16 cellular contexts compared by ENCODE assay signal in the genomic region with DNA sequence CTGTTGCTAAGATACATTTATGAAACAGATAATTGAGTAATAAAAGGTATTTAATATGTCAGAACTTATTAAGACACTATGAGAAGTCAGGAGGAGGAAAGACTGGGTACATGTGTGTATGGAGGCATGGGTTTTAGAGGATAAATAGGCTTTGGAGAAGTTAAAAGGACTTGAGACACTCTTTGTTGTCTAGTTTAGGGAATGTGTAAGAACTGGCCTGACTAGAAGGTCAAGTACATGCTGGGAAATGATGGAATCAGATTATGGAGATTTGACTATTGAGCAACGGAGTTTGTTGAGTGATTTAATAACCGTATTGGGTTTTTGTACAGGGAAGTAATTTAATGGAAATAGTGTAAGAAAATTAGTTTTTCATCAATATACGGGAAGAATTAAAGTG. TPM values are rescaled to one million over a fixed set of nuclear protein-coding genes. Genes with fewer than 3 reads are reported as not detected.
DNase-seq lines count a peak whose midpoint lies in the region; ATAC-seq, FAIRE-seq and TF ChIP-seq lines count a peak whose summit lies in the region.
"Had no signal": no experiment of that assay in that cellular context is flagged by ENCODE, and none has a peak within 500 bp of the region (broad histone marks: within the 10 kb centered on the region; RNA-seq: fewer than 3 reads in every experiment).

No MANE protein-coding gene starts in this region.

- H4K5ac ChIP-seq in mesendoderm (ENCODE audit: low read length) = no peak overlapping the region

- H2AFZ ChIP-seq in HepG2 (ENCODE audit: low read length) (no peak overlapping the region), keratinocyte (ENCODE audit: control insufficient read depth, low read length) (no peak overlapping the region)

- H3K4ac ChIP-seq in mesendoderm (ENCODE audit: low read depth, low read length) = no peak overlapping the region

- DNase-seq in HepG2 (ENCODE audit: low spot score) = no peak
- no peak for DNase-seq in right lobe of liver
- DNase-seq in breast epithelium (ENCODE audit: low spot score in 2 of 2) = no peak
- DNase-seq in keratinocyte (ENCODE audit: low read depth, low spot score) = no peak
- DNase-seq in gastrocnemius medialis = no peak
- no peak for DNase-seq in mesendoderm
- DNase-seq in brain microvascular endothelial cell = no peak
- DNase-seq: DMS79 treated with DMSO at 0.1 percent for 48 hours, NCI-H1417, NCI-H187 treated with DMSO at 0.1 percent for 48 hours, OCI-M1, SHP77 treated with DMSO at 0.1 percent for 48 hours had no signal

- WGBS in HepG2 (ENCODE audit: low lambda C conversion rate) = 81% methylated on average over 3 of the region's 3 CpGs
- WGBS in right lobe of liver (ENCODE audit: insufficient coverage, low coverage, low lambda C conversion rate, missing lambda C conversion rate) = 66% methylated on average over 3 of the region's 3 CpGs
- WGBS in mesendoderm (ENCODE audit: extremely low coverage, insufficient coverage, low lambda C conversion rate) = 84% methylated on average over 3 of the region's 3 CpGs

- H3K4me2 ChIP-seq in HepG2 (ENCODE audit: low read depth, low read length) (no peak overlapping the region), keratinocyte (ENCODE audit: control insufficient read depth, extremely low read depth, insufficient read depth, low read depth, low read length) (no peak overlapping the region), mesendoderm (ENCODE audit: low read length) (no peak overlapping the region)

- CTCF ChIA-PET in HepG2 (lab: Yijun Ruan, JAX; ENCODE audit: low intra/inter-chr PET ratio, low total read pairs) = no interaction called here

- no peak overlapping the region for H3K9ac ChIP-seq in HepG2 (ENCODE audit: insufficient read depth, low read depth, low read length)
- no peak overlapping the region for H3K9ac ChIP-seq in keratinocyte (ENCODE audit: control insufficient read depth, extremely low read depth, insufficient read depth, low read length)
- H3K9ac ChIP-seq in mesendoderm (ENCODE audit: low read length) = no peak overlapping the region

- TF ChIP-seq CTCF in HepG2 (CRISPR knock-in tag; IDR thresholded peaks at IDR 0.05) (no peak), right lobe of liver (IDR thresholded peaks at IDR 0.05) (no peak), breast epithelium (IDR thresholded peaks at IDR 0.05) (no peak), keratinocyte (optimal IDR thresholded peaks at IDR 0.05 in 1 of 3, IDR thresholded peaks at IDR 0.05 in 1 of 3, conservative IDR thresholded peaks at IDR 0.05 in 1 of 3; ENCODE audit: extremely low read depth in 1 of 3, insufficient read depth in 2 of 3, low read length in 3 of 3) (no peak), gastrocnemius medialis (IDR thresholded peaks at IDR 0.05 in 4 of 5, conservative IDR thresholded peaks at IDR 0.05 in 1 of 5) (no peak), brain microvascular endothelial cell (IDR thresholded peaks at IDR 0.05; ENCODE audit: low read depth, low read length, missing control alignments) (no peak)

- H4K20me1 ChIP-seq in HepG2 (ENCODE audit: insufficient read depth, low read length) = no peaks in the 10 kb centered on the region; the same call in 1 of the 2 replicates
- H4K20me1 ChIP-seq in keratinocyte (ENCODE audit: control insufficient read depth, extremely low read depth, insufficient read depth, low read length) = no peaks in the 10 kb centered on the region

- TF ChIP-seq EP300 in HepG2 (IDR thresholded peaks at IDR 0.05; ENCODE audit: low read depth in 2 of 2, low read length in 2 of 2) (no peak), HepG2 (CRISPR knock-in tag; IDR thresholded peaks at IDR 0.05; ENCODE audit: borderline replicate concordance) (no peak)

- H3K56ac ChIP-seq in mesendoderm (ENCODE audit: low read length) = no peak overlapping the region

- H3K4me3 ChIP-seq in HepG2 (replicated peaks in 1 of 3; ENCODE audit: insufficient read depth in 1 of 3, low read depth in 2 of 3, low read length in 3 of 3) (no peak overlapping the region), right lobe of liver (no peak overlapping the region), breast epithelium (no peak overlapping the region), keratinocyte (ENCODE audit: control insufficient read depth in 2 of 3, extremely low read depth in 1 of 3, insufficient read depth in 2 of 3, low read depth in 1 of 3, low read length in 3 of 3) (no peak overlapping the region), gastrocnemius medialis (no peak overlapping the region), mesendoderm (ENCODE audit: low read length) (no peak overlapping the region), brain microvascular endothelial cell (ENCODE audit: low read depth, low read length) (no peak overlapping the region)

- H3K36me3 ChIP-seq in HepG2 (replicated peaks in 1 of 2; ENCODE audit: control insufficient read depth in 1 of 2, insufficient read depth in 2 of 2, low read length in 2 of 2) (peaks cover 16 to 90% of the 10 kb centered on the region in 2 experiments), right lobe of liver (peaks cover 0 to 78% (median 37%) of the 10 kb centered on the region in 4 donors), breast epithelium (peaks cover 27% of the 10 kb centered on the region), keratinocyte (ENCODE audit: control insufficient read depth in 2 of 2, extremely low read depth in 1 of 2, insufficient read depth in 2 of 2, low read length in 2 of 2) (peaks cover 14 to 29% of the 10 kb centered on the region in 2 experiments), gastrocnemius medialis (peaks cover 2 to 82% of the 10 kb centered on the region in 2 donors), mesendoderm (ENCODE audit: control insufficient read depth, insufficient read depth, low read length) (peaks cover 2% of the 10 kb centered on the region), brain microvascular endothelial cell (replicated peaks) (peaks cover 53% of the 10 kb centered on the region)

- no peak overlapping the region for H2AK5ac ChIP-seq in mesendoderm (ENCODE audit: low read length)

- no TSS peak for BruUV-seq in HepG2 (replicated peaks; lab: Mats Ljungman, UMichigan)

- H3K9me1 ChIP-seq in keratinocyte (ENCODE audit: control insufficient read depth, extremely low read depth, insufficient read depth, low read length) = no peaks in the 10 kb centered on the region

- no peaks in the 10 kb centered on the region for H3K79me2 ChIP-seq in HepG2 (ENCODE audit: insufficient read depth, low read length)
- H3K79me2 ChIP-seq in keratinocyte (ENCODE audit: control insufficient read depth, insufficient read depth, low read length) = peaks cover 46% of the 10 kb centered on the region
- no peaks in the 10 kb centered on the region for H3K79me2 ChIP-seq in mesendoderm (ENCODE audit: control insufficient read depth, insufficient read depth, low read length)

- POLR2A ChIA-PET in HepG2 (lab: Yijun Ruan, JAX) = no interaction called here

- H3K18ac ChIP-seq in mesendoderm (ENCODE audit: low read length) = no peak overlapping the region

- no peak overlapping the region for H2BK5ac ChIP-seq in mesendoderm (ENCODE audit: low read length)

- ATAC-seq in HepG2 = no peak
- ATAC-seq in right lobe of liver = no peak
- ATAC-seq in gastrocnemius medialis = no peak
- ATAC-seq in HG03378 (IDR thresholded peaks at IDR 0.05; ENCODE audit: unreplicated experiment) = no peak

- intact Hi-C loops in HepG2 (cut with micrococcal nuclease; ENCODE audit: unreplicated experiment) (no loop called here), right lobe of liver (cut with DNase I) (no loop called here), breast epithelium (cut with DNase I; ENCODE audit: low total_unique reads) (no loop called here), gastrocnemius medialis (cut with DNase I; ENCODE audit: low total_unique reads) (no loop called here)

- TF ChIP-seq POLR2A in HepG2 (IDR thresholded peaks at IDR 0.05; ENCODE audit: insufficient read depth in 1 of 2, low read depth in 2 of 2, low read length in 2 of 2) = no peak
- TF ChIP-seq POLR2A in right lobe of liver (IDR thresholded peaks at IDR 0.05) = no peak
- no peak for TF ChIP-seq POLR2A in breast epithelium (IDR thresholded peaks at IDR 0.05)
- TF ChIP-seq POLR2A in gastrocnemius medialis (IDR thresholded peaks at IDR 0.05) = no peak

- H3K4me1 ChIP-seq in HepG2 (ENCODE audit: insufficient read depth, low read length) = peaks cover 2% of the 10 kb centered on the region; the same call in 1 of the 2 replicates
- no peaks in the 10 kb centered on the region for H3K4me1 ChIP-seq in right lobe of liver
- H3K4me1 ChIP-seq in breast epithelium = no peaks in the 10 kb centered on the region
- peaks cover 5% of the 10 kb centered on the region for H3K4me1 ChIP-seq in keratinocyte (ENCODE audit: control insufficient read depth, extremely low read depth, insufficient read depth, low read length)
- H3K4me1 ChIP-seq in gastrocnemius medialis = peaks cover 30% of the 10 kb centered on the region in 2 donors
- H3K4me1 ChIP-seq in mesendoderm (ENCODE audit: control insufficient read depth, low read depth, low read length) = no peaks in the 10 kb centered on the region

- dilution Hi-C loops in keratinocyte (cut with MboI; ENCODE audit: extremely low pct_ligation_motif_present, low sequenced_read_pairs) = no loop called here

- FAIRE-seq in HepG2 (lab: Jason Lieb, UNC) = no peak
- FAIRE-seq in keratinocyte (lab: Jason Lieb, UNC) = peak; percentile 34
- FAIRE-seq: D721Med, H54 had no signal

- H2BK120ac ChIP-seq in mesendoderm (ENCODE audit: low read depth, low read length) = no peak overlapping the region

- peaks cover 2% of the 10 kb centered on the region for H3K79me1 ChIP-seq in mesendoderm (ENCODE audit: low read length)

- in situ Hi-C loops in HepG2 (cut with HindIII; ENCODE audit: extremely low pct_ligation_motif_present, low pct_unique_long_range_greater_than_20kb) (no loop called here), gastrocnemius medialis (cut with MboI; ENCODE audit: low sequenced_read_pairs in 4 of 4) (no loop called here), brain microvascular endothelial cell (cut with HindIII; ENCODE audit: low pct_ligation_motif_present, low sequenced_read_pairs) (no loop called here)

- H3K9me3 ChIP-seq in HepG2 (ENCODE audit: low read length) (no peaks in the 10 kb centered on the region), right lobe of liver (no peaks in the 10 kb centered on the region), breast epithelium (no peaks in the 10 kb centered on the region), keratinocyte (ENCODE audit: control insufficient read depth, low read depth, low read length) (no peaks in the 10 kb centered on the region), gastrocnemius medialis (no peaks in the 10 kb centered on the region)

- no peak overlapping the region for H2BK15ac ChIP-seq in mesendoderm (replicated peaks; ENCODE audit: low read depth)

- H4K8ac ChIP-seq in mesendoderm (ENCODE audit: low read depth, low read length) = no peak overlapping the region

- no peak for TF ChIP-seq RAD21 in HepG2 (CRISPR knock-in tag; IDR thresholded peaks at IDR 0.05)

- H3K27me3 ChIP-seq in HepG2 (ENCODE audit: control insufficient read depth in 1 of 2, insufficient read depth in 2 of 2, low read length in 2 of 2) (no peaks in the 10 kb centered on the region), right lobe of liver (no peaks in the 10 kb centered on the region), breast epithelium (no peaks in the 10 kb centered on the region), keratinocyte (ENCODE audit: control insufficient read depth, extremely low read depth, insufficient read depth, low read length) (no peaks in the 10 kb centered on the region), gastrocnemius medialis (no peaks in the 10 kb centered on the region), mesendoderm (ENCODE audit: insufficient read depth, low read length, poor library complexity) (no peaks in the 10 kb centered on the region), brain microvascular endothelial cell (replicated peaks) (no peaks in the 10 kb centered on the region)

- no peak overlapping the region for H3K27ac ChIP-seq in HepG2 (ENCODE audit: extremely low read length, insufficient read depth, low read length)
- H3K27ac ChIP-seq in right lobe of liver = no peak overlapping the region
- H3K27ac ChIP-seq in breast epithelium = peak overlapping the region; percentile 14 to 19
- H3K27ac ChIP-seq in keratinocyte (ENCODE audit: control insufficient read depth, insufficient read depth, low read length) = no peak overlapping the region
- peak overlapping the region in 3 of 4 donors; percentile 32 to 79 (median 36) for H3K27ac ChIP-seq in gastrocnemius medialis
- no peak overlapping the region for H3K27ac ChIP-seq in mesendoderm (ENCODE audit: low read depth, low read length)
- H3K27ac ChIP-seq in brain microvascular endothelial cell = no peak overlapping the region
- H3K27ac ChIP-seq: C4-2B had no signal

- no peak overlapping the region for H3K23ac ChIP-seq in mesendoderm (ENCODE audit: low read length)

RNA-seq across cellular contexts. Expression of a gene that starts 28.2 kb away (rescaled TPM):
- total RNA-seq in HepG2 (2016; rRNA removed; fragmentation: Illumina TruSeq; extraction: Trizol) (0.17 and 0.75 TPM in 2 replicates), right lobe of liver (under 1 TPM in 5 of 6 experiments, not detected in 1; 0.15 to 0.55 (median 0.42) TPM), breast epithelium (1 to 10 TPM in 2 of 3 donors, under 1 TPM in 1; 0.98 to 4.2 (median 1.8) TPM), gastrocnemius medialis (under 1 TPM in 1 of 4 donors, not detected in 3; 0.31 TPM)
- 0.20 TPM in 1 of 2 replicates, not detected in the other for total RNA-seq in HepG2 (2016; cell fraction: cytosol; rRNA removed; fragmentation: Illumina TruSeq; extraction: Trizol; ENCODE audit: low read depth)
- 0.89 TPM in 1 of 2 replicates, not detected in the other for total RNA-seq in HepG2 (2016; cell fraction: insoluble cytoplasmic fraction; rRNA removed; fragmentation: Illumina TruSeq; extraction: Trizol)
- 0.38 and 1.0 TPM in 2 replicates for total RNA-seq in HepG2 (2016; cell fraction: membrane; rRNA removed; fragmentation: Illumina TruSeq; extraction: Trizol)
- total RNA-seq in HepG2 (2016; cell fraction: nucleus; rRNA removed; fragmentation: Illumina TruSeq; extraction: Trizol) = 1.3 and 1.6 TPM in 2 replicates
- polyA plus RNA-seq in HepG2 (2011; rRNA removed) (0.08 and 0.32 TPM in 2 replicates), keratinocyte (0.15 to 0.37 TPM (median 0.22 TPM) in 3 replicates)
- polyA plus RNA-seq in HepG2 (2011; cell fraction: cytosol; rRNA removed) = not detected in 2 replicates
- 0.11 and 0.17 TPM in 2 replicates for polyA plus RNA-seq in HepG2 (2011; cell fraction: nucleus; rRNA removed)
- 0.89 and 2.8 TPM in 2 replicates for polyA plus RNA-seq in HepG2 (2012)
- not detected in 2 replicates for polyA plus RNA-seq in HepG2 (2016; cell fraction: cytosol; fragmentation: Illumina TruSeq; extraction: Trizol; ENCODE audit: low read depth)
- polyA plus RNA-seq in HepG2 (2016; cell fraction: insoluble cytoplasmic fraction; fragmentation: Illumina TruSeq; extraction: Trizol; ENCODE audit: low read depth) = not detected in 2 replicates
- not detected in 2 replicates for polyA plus RNA-seq in HepG2 (2016; cell fraction: membrane; fragmentation: Illumina TruSeq; extraction: Trizol; ENCODE audit: low read depth)
- 0.77 and 0.91 TPM in 2 replicates for polyA plus RNA-seq in HepG2 (2016; cell fraction: nucleus; fragmentation: Illumina TruSeq; extraction: Trizol; ENCODE audit: insufficient read depth, low read depth)
- 0.26 and 1.1 TPM in 2 replicates for polyA minus RNA-seq in HepG2 (2011; rRNA and poly(A)+ RNA removed; ENCODE audit: low replicate concordance)
- polyA minus RNA-seq in HepG2 (2011; cell fraction: cytosol; rRNA and poly(A)+ RNA removed) = not detected in 2 replicates
- polyA minus RNA-seq in HepG2 (2011; cell fraction: nucleus; rRNA and poly(A)+ RNA removed) = 7.1 TPM in 2 replicates
- polyA plus RNA-seq in keratinocyte (2011; ENCODE audit: low read depth) = 7.3 TPM
- polyA plus RNA-seq in keratinocyte (2011; cell fraction: cytosol; rRNA removed) = 0.04 and 0.15 TPM in 2 replicates
- polyA plus RNA-seq in keratinocyte (2011; cell fraction: nucleus; rRNA removed) = 0.77 and 1.3 TPM in 2 replicates
- polyA plus RNA-seq in keratinocyte (2012; ENCODE audit: low replicate concordance) = 3.2 TPM in 1 of 2 replicates, not detected in the other
- 0.35 TPM in 1 of 3 replicates, not detected in the others for polyA minus RNA-seq in keratinocyte
- polyA minus RNA-seq in keratinocyte (2011; cell fraction: cytosol; rRNA and poly(A)+ RNA removed) = not detected
- 1.4 and 5.7 TPM in 2 replicates for polyA minus RNA-seq in keratinocyte (2011; cell fraction: nucleus; rRNA and poly(A)+ RNA removed)
- 0.03 TPM for polyA plus RNA-seq in mesendoderm (2013, experiment 1 of 2)
- polyA plus RNA-seq in mesendoderm (2013, experiment 2 of 2) = 0.06 TPM

RNA-seq across cellular contexts. Expression of a gene that starts 30.8 kb away (rescaled TPM):
- total RNA-seq in HepG2 (2016; rRNA removed; fragmentation: Illumina TruSeq; extraction: Trizol) (109 and 209 TPM in 2 replicates), right lobe of liver (10 to 100 TPM; 55.7 to 86.3 (median 71.4) TPM), breast epithelium (100 to 1,000 TPM; 189 to 294 (median 289) TPM), gastrocnemius medialis (100 to 1,000 TPM; 230 to 419 (median 317) TPM)
- total RNA-seq in HepG2 (2016; cell fraction: cytosol; rRNA removed; fragmentation: Illumina TruSeq; extraction: Trizol; ENCODE audit: low read depth) = 28.8 and 29.0 TPM in 2 replicates
- 121 and 212 TPM in 2 replicates for total RNA-seq in HepG2 (2016; cell fraction: insoluble cytoplasmic fraction; rRNA removed; fragmentation: Illumina TruSeq; extraction: Trizol)
- 59.6 and 72.2 TPM in 2 replicates for total RNA-seq in HepG2 (2016; cell fraction: membrane; rRNA removed; fragmentation: Illumina TruSeq; extraction: Trizol)
- total RNA-seq in HepG2 (2016; cell fraction: nucleus; rRNA removed; fragmentation: Illumina TruSeq; extraction: Trizol) = 57.8 and 68.3 TPM in 2 replicates
- polyA plus RNA-seq in HepG2 (2011; rRNA removed) (33.8 and 46.9 TPM in 2 replicates), keratinocyte (91.1 to 157 TPM (median 122 TPM) in 3 replicates)
- polyA plus RNA-seq in HepG2 (2011; cell fraction: cytosol; rRNA removed) = 16.7 and 32.3 TPM in 2 replicates
- 10.9 and 14.0 TPM in 2 replicates for polyA plus RNA-seq in HepG2 (2011; cell fraction: nucleus; rRNA removed)
- 59.6 and 76.3 TPM in 2 replicates for polyA plus RNA-seq in HepG2 (2012)
- polyA plus RNA-seq in HepG2 (2016; cell fraction: cytosol; fragmentation: Illumina TruSeq; extraction: Trizol; ENCODE audit: low read depth) = 16.4 and 17.8 TPM in 2 replicates
- 155 and 164 TPM in 2 replicates for polyA plus RNA-seq in HepG2 (2016; cell fraction: insoluble cytoplasmic fraction; fragmentation: Illumina TruSeq; extraction: Trizol; ENCODE audit: low read depth)
- 52.5 and 53.7 TPM in 2 replicates for polyA plus RNA-seq in HepG2 (2016; cell fraction: membrane; fragmentation: Illumina TruSeq; extraction: Trizol; ENCODE audit: low read depth)
- 64.6 and 65.7 TPM in 2 replicates for polyA plus RNA-seq in HepG2 (2016; cell fraction: nucleus; fragmentation: Illumina TruSeq; extraction: Trizol; ENCODE audit: insufficient read depth, low read depth)
- polyA minus RNA-seq in HepG2 (2011; rRNA and poly(A)+ RNA removed; ENCODE audit: low replicate concordance) = 97.2 and 138 TPM in 2 replicates
- polyA minus RNA-seq in HepG2 (2011; cell fraction: cytosol; rRNA and poly(A)+ RNA removed) = 91.3 and 96.5 TPM in 2 replicates
- polyA minus RNA-seq in HepG2 (2011; cell fraction: nucleus; rRNA and poly(A)+ RNA removed) = 80.1 and 83.7 TPM in 2 replicates
- polyA plus RNA-seq in keratinocyte (2011; ENCODE audit: low read depth) = 328 TPM
- 82.8 and 147 TPM in 2 replicates for polyA plus RNA-seq in keratinocyte (2011; cell fraction: cytosol; rRNA removed)
- polyA plus RNA-seq in keratinocyte (2011; cell fraction: nucleus; rRNA removed) = 52.5 and 84.9 TPM in 2 replicates
- 140 and 187 TPM in 2 replicates for polyA plus RNA-seq in keratinocyte (2012; ENCODE audit: low replicate concordance)
- polyA minus RNA-seq in keratinocyte = 54.9 to 251 TPM (median 178 TPM) in 3 replicates
- 219 TPM for polyA minus RNA-seq in keratinocyte (2011; cell fraction: cytosol; rRNA and poly(A)+ RNA removed)
- polyA minus RNA-seq in keratinocyte (2011; cell fraction: nucleus; rRNA and poly(A)+ RNA removed) = 69.6 and 143 TPM in 2 replicates
- 75.3 TPM for polyA plus RNA-seq in mesendoderm (2013, experiment 1 of 2)
- polyA plus RNA-seq in mesendoderm (2013, experiment 2 of 2) = 76.4 TPM

Comparison
In these comparisons a context has a peak if more than half of its experiments do, and no peak if none do; other contexts are left out.
1. H3K27ac ChIP-seq: peak in breast epithelium (2 of 2) and gastrocnemius medialis (3 of 4); none in HepG2 (single experiment), right lobe of liver (0 of 3), keratinocyte (single experiment), mesendoderm (single experiment) and brain microvascular endothelial cell (single experiment).